8 cellular contexts compared by ENCODE assay signal in genomic region chr15:70892002-70892911, GRCh38. TPM values are rescaled to one million over a fixed set of nuclear protein-coding genes. Genes with fewer than 3 reads are reported as not detected.
DNase-seq lines count a peak whose midpoint lies in the region; FAIRE-seq and TF ChIP-seq lines count a peak whose summit lies in the region.

Gene LRRC49 (plus strand): TSS chr15:70892826. CDS start chr15:70892895, 69 bp downstream.
Gene THAP10 (minus strand): TSS chr15:70892433. CDS start chr15:70892272, 161 bp downstream.

- H3K27ac ChIP-seq in RWPE1: peak within 1 kb of the TSS; percentile 92

- FAIRE-seq in G401.6 (lab: Jason Lieb, UNC): peak; percentile 95

- no peak for TF ChIP-seq CTCF in RWPE1 (conservative IDR thresholded peaks at IDR 0.05; ENCODE audit: low read depth)
- no peak for TF ChIP-seq CTCF in brain (conservative IDR thresholded peaks at IDR 0.05)
- no peak for TF ChIP-seq CTCF in progenitor cell of endocrine pancreas (IDR thresholded peaks at IDR 0.05; ENCODE audit: unreplicated experiment)

- H3K9me3 Mint-ChIP-seq in brain (no peaks in the 10 kb centered on the region), progenitor cell of endocrine pancreas (ENCODE audit: low read depth) (no peaks in the 10 kb centered on the region)

- DNase-seq in H4 (ENCODE audit: low spot score) (peak; percentile 96), M059J (ENCODE audit: low read depth) (peak; percentile 99), RWPE1 (ENCODE audit: low spot score) (peak; percentile 84), hippocampal formation (lab: John Stamatoyannopoulos, UW) (peak; percentile 90 to 93), progenitor cell of endocrine pancreas (ENCODE audit: low spot score, unreplicated experiment) (peak; percentile 68), GF-D8 (lab: John Stamatoyannopoulos, UW) (no peak)

- CTCF ChIA-PET in RWPE1 (lab: Yijun Ruan, JAX): interaction anchor here (0.6 to 0.8 kb wide), 4 partner anchors 10 to 759 kb away, joined by 3 to 5 read pairs (median 4); no protein-coding TSS in a partner anchor

- peaks cover 3% of the 10 kb centered on the region for H3K27me3 Mint-ChIP-seq in brain
- no peaks in the 10 kb centered on the region for H3K27me3 Mint-ChIP-seq in progenitor cell of endocrine pancreas

- H3K4me1 Mint-ChIP-seq in brain (peaks cover 82% of the 10 kb centered on the region), progenitor cell of endocrine pancreas (ENCODE audit: low read depth) (peaks cover 15% of the 10 kb centered on the region)

- H3K4me3 Mint-ChIP-seq in brain (peak within 1 kb of the TSS; percentile 96 to 100 (median 99)), progenitor cell of endocrine pancreas (ENCODE audit: low read depth) (peak within 1 kb of the TSS; percentile 99)

- H3K27ac Mint-ChIP-seq in brain: peak within 1 kb of the TSS; percentile 99 to 100 (median 99)
- peak within 1 kb of the TSS; percentile 92 for H3K27ac Mint-ChIP-seq in progenitor cell of endocrine pancreas

- H3K36me3 Mint-ChIP-seq in brain (peaks cover 19% of the 10 kb centered on the region), progenitor cell of endocrine pancreas (ENCODE audit: insufficient read depth) (peaks cover 8% of the 10 kb centered on the region)

- POLR2A ChIA-PET in RWPE1 (lab: Yijun Ruan, JAX; ENCODE audit: low non-redundant PET): no interaction called here

RNA-seq across cellular contexts. Expression of gene LRRC49, which starts in this region (rescaled TPM):
- total RNA-seq in H4 (2014; rRNA removed; shearing (Covaris generic)): 8.5 and 13.4 TPM in 2 replicates
- total RNA-seq in M059J (2014; rRNA removed; shearing (Covaris generic)): 6.5 and 8.1 TPM in 2 replicates
- polyA plus RNA-seq in brain (ENCODE audit: insufficient read depth, low read depth, low replicate concordance): 13.8 TPM
- total RNA-seq in progenitor cell of endocrine pancreas: 23.4 and 23.6 TPM in 2 replicates

RNA-seq across cellular contexts. Expression of gene THAP10, which starts in this region (rescaled TPM):
- 3.5 and 9.4 TPM in 2 replicates for total RNA-seq in H4 (2014; rRNA removed; shearing (Covaris generic))
- 4.5 and 6.6 TPM in 2 replicates for total RNA-seq in M059J (2014; rRNA removed; shearing (Covaris generic))
- polyA plus RNA-seq in brain (ENCODE audit: insufficient read depth, low read depth, low replicate concordance): 5.5 TPM
- 4.1 and 4.5 TPM in 2 replicates for total RNA-seq in progenitor cell of endocrine pancreas
